Comparison of ENCODE assay signal across 8 cellular contexts in the genomic region with DNA sequence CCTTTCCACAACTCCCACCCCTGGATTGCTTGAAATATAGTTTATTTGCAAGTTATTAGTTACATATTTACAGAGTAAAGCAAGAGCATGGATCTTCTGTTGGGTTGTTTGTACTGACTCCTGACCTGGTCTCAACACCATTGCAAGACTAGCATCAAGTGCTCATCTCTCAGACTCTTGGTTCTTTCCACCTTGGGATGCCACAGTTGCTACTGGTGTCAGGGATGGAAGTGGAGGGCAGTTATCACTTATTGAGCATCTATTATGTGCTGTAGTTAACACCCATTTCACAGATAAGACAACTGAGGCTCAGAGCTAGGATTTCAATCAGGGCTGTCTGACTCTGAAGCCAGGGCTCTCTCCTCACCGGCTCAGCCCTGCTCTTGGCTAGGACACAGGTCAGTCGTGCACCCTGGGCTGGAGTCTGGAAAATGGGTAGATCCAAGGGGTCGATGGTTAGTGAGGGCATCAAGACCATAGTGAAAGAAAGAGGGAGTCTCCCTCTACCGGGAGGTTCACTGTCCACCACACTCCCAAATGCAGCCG.
DNase-seq lines count a peak whose midpoint lies in the region; ATAC-seq lines count a peak whose summit lies in the region.

No MANE protein-coding gene starts in this region.

- H3K4me3 ChIP-seq in iPS-18a (ENCODE audit: low read length): peak overlapping the region; percentile 46

- no peaks in the 10 kb centered on the region for H3K36me3 ChIP-seq in iPS-18a (ENCODE audit: control insufficient read depth, low read depth, low read length)

- peak overlapping the region; percentile 57 for H3K4me3 Mint-ChIP-seq in T-helper 2 cell treated with Interferon-gamma antibody and Interleukin-4, amounts not matched to agents 5 μg/mL and 100 μg/mL, for 36 hours
- peak overlapping the region; percentile 58 for H3K4me3 Mint-ChIP-seq in activated naive CD8-positive, alpha-beta T cell treated with anti-CD3 and anti-CD28 coated beads, Interleukin-2, amount 50 U/mL, for 24 hours
- H3K4me3 Mint-ChIP-seq in stimulated activated effector memory CD8-positive, alpha-beta T cell treated with anti-CD3 and anti-CD28 coated beads, Interleukin-12 subunit alpha, Interleukin-12 subunit beta, amount 100 ng/mL, for 72 hours: peak overlapping the region; percentile 67
- H3K4me3 Mint-ChIP-seq in activated naive CD4-positive, alpha-beta T cell treated with anti-CD3 and anti-CD28 coated beads, Interleukin-2, amount 10 ng/mL, durations not matched to agents 7 days and 5 days: no peak overlapping the region

- H3K4me1 ChIP-seq in iPS-18a (ENCODE audit: control insufficient read depth, low read depth, low read length): no peaks in the 10 kb centered on the region

- no peaks in the 10 kb centered on the region for H3K9me3 ChIP-seq in iPS-18a (ENCODE audit: control insufficient read depth, low read depth, low read length)

- ATAC-seq in activated naive CD8-positive, alpha-beta T cell treated with anti-CD3 and anti-CD28 coated beads, Interleukin-2, amount 50 U/mL, for 24 hours: no peak
- no peak for ATAC-seq in stimulated activated effector memory CD8-positive, alpha-beta T cell treated with anti-CD3 and anti-CD28 coated beads, Interleukin-12 subunit alpha, Interleukin-12 subunit beta, amount 100 ng/mL, for 72 hours

- DNase-seq in T-helper 2 cell treated with Interferon-gamma antibody and Interleukin-4, amounts not matched to agents 5 μg/mL and 100 μg/mL, for 36 hours (ENCODE audit: low spot score): no peak
- DNase-seq in T-helper 2 cell (no peak), AG08395 (ENCODE audit: low spot score) (no peak), NCI-H510A (lab: John Stamatoyannopoulos, UW) (no peak)
- DNase-seq in activated naive CD8-positive, alpha-beta T cell treated with anti-CD3 and anti-CD28 coated beads, Interleukin-2, amount 50 U/mL, for 24 hours: no peak
- DNase-seq in stimulated activated effector memory CD8-positive, alpha-beta T cell treated with anti-CD3 and anti-CD28 coated beads, Interleukin-12 subunit alpha, Interleukin-12 subunit beta, amount 100 ng/mL, for 72 hours (ENCODE audit: low spot score in 2 of 2): no peak
- DNase-seq in activated naive CD4-positive, alpha-beta T cell treated with anti-CD3 and anti-CD28 coated beads, Interleukin-2, amount 10 ng/mL, durations not matched to agents 7 days and 5 days: no peak

- peaks cover 37% of the 10 kb centered on the region for H3K27me3 ChIP-seq in iPS-18a (ENCODE audit: control insufficient read depth, insufficient read depth, low read length)

- no peaks in the 10 kb centered on the region for H3K36me3 Mint-ChIP-seq in T-helper 2 cell treated with Interferon-gamma antibody and Interleukin-4, amounts not matched to agents 5 μg/mL and 100 μg/mL, for 36 hours (ENCODE audit: low read depth)
- H3K36me3 Mint-ChIP-seq in activated naive CD8-positive, alpha-beta T cell treated with anti-CD3 and anti-CD28 coated beads, Interleukin-2, amount 50 U/mL, for 24 hours (ENCODE audit: low read depth): no peaks in the 10 kb centered on the region
- H3K36me3 Mint-ChIP-seq in stimulated activated effector memory CD8-positive, alpha-beta T cell treated with anti-CD3 and anti-CD28 coated beads, Interleukin-12 subunit alpha, Interleukin-12 subunit beta, amount 100 ng/mL, for 72 hours: no peaks in the 10 kb centered on the region
- no peaks in the 10 kb centered on the region for H3K36me3 Mint-ChIP-seq in activated naive CD4-positive, alpha-beta T cell treated with anti-CD3 and anti-CD28 coated beads, Interleukin-2, amount 10 ng/mL, durations not matched to agents 7 days and 5 days

- H3K27ac ChIP-seq in iPS-18a (ENCODE audit: low read length): no peak overlapping the region

- no peak overlapping the region for H3K27ac Mint-ChIP-seq in T-helper 2 cell treated with Interferon-gamma antibody and Interleukin-4, amounts not matched to agents 5 μg/mL and 100 μg/mL, for 36 hours
- no peak overlapping the region for H3K27ac Mint-ChIP-seq in activated naive CD8-positive, alpha-beta T cell treated with anti-CD3 and anti-CD28 coated beads, Interleukin-2, amount 50 U/mL, for 24 hours
- no peak overlapping the region for H3K27ac Mint-ChIP-seq in stimulated activated effector memory CD8-positive, alpha-beta T cell treated with anti-CD3 and anti-CD28 coated beads, Interleukin-12 subunit alpha, Interleukin-12 subunit beta, amount 100 ng/mL, for 72 hours
- no peak overlapping the region for H3K27ac Mint-ChIP-seq in activated naive CD4-positive, alpha-beta T cell treated with anti-CD3 and anti-CD28 coated beads, Interleukin-2, amount 10 ng/mL, durations not matched to agents 7 days and 5 days

- H3K27me3 Mint-ChIP-seq in T-helper 2 cell treated with Interferon-gamma antibody and Interleukin-4, amounts not matched to agents 5 μg/mL and 100 μg/mL, for 36 hours (ENCODE audit: low read depth): peaks cover 49% of the 10 kb centered on the region
- H3K27me3 Mint-ChIP-seq in activated naive CD8-positive, alpha-beta T cell treated with anti-CD3 and anti-CD28 coated beads, Interleukin-2, amount 50 U/mL, for 24 hours: peaks cover 45% of the 10 kb centered on the region
- H3K27me3 Mint-ChIP-seq in activated naive CD4-positive, alpha-beta T cell treated with anti-CD3 and anti-CD28 coated beads, Interleukin-2, amount 10 ng/mL, durations not matched to agents 7 days and 5 days: peaks cover 79% of the 10 kb centered on the region

- peaks cover 6% of the 10 kb centered on the region for H3K4me1 Mint-ChIP-seq in T-helper 2 cell treated with Interferon-gamma antibody and Interleukin-4, amounts not matched to agents 5 μg/mL and 100 μg/mL, for 36 hours (ENCODE audit: low read depth)
- peaks cover 13% of the 10 kb centered on the region for H3K4me1 Mint-ChIP-seq in activated naive CD8-positive, alpha-beta T cell treated with anti-CD3 and anti-CD28 coated beads, Interleukin-2, amount 50 U/mL, for 24 hours
- H3K4me1 Mint-ChIP-seq in stimulated activated effector memory CD8-positive, alpha-beta T cell treated with anti-CD3 and anti-CD28 coated beads, Interleukin-12 subunit alpha, Interleukin-12 subunit beta, amount 100 ng/mL, for 72 hours: peaks cover 22% of the 10 kb centered on the region
- peaks cover 9% of the 10 kb centered on the region for H3K4me1 Mint-ChIP-seq in activated naive CD4-positive, alpha-beta T cell treated with anti-CD3 and anti-CD28 coated beads, Interleukin-2, amount 10 ng/mL, durations not matched to agents 7 days and 5 days

- CTCF ChIA-PET in activated naive CD4-positive, alpha-beta T cell treated with anti-CD3 and anti-CD28 coated beads, Interleukin-2, amount 10 ng/mL, durations not matched to agents 7 days and 5 days (lab: Charles Lee): no interaction called here

- H3K9me3 Mint-ChIP-seq in T-helper 2 cell treated with Interferon-gamma antibody and Interleukin-4, amounts not matched to agents 5 μg/mL and 100 μg/mL, for 36 hours: no peaks in the 10 kb centered on the region
- H3K9me3 Mint-ChIP-seq in activated naive CD8-positive, alpha-beta T cell treated with anti-CD3 and anti-CD28 coated beads, Interleukin-2, amount 50 U/mL, for 24 hours: peaks cover 4% of the 10 kb centered on the region
- no peaks in the 10 kb centered on the region for H3K9me3 Mint-ChIP-seq in stimulated activated effector memory CD8-positive, alpha-beta T cell treated with anti-CD3 and anti-CD28 coated beads, Interleukin-12 subunit alpha, Interleukin-12 subunit beta, amount 100 ng/mL, for 72 hours
- no peaks in the 10 kb centered on the region for H3K9me3 Mint-ChIP-seq in activated naive CD4-positive, alpha-beta T cell treated with anti-CD3 and anti-CD28 coated beads, Interleukin-2, amount 10 ng/mL, durations not matched to agents 7 days and 5 days

- no peak overlapping the region for H3K9ac ChIP-seq in iPS-18a (ENCODE audit: low read length)
